In the genomic region with DNA sequence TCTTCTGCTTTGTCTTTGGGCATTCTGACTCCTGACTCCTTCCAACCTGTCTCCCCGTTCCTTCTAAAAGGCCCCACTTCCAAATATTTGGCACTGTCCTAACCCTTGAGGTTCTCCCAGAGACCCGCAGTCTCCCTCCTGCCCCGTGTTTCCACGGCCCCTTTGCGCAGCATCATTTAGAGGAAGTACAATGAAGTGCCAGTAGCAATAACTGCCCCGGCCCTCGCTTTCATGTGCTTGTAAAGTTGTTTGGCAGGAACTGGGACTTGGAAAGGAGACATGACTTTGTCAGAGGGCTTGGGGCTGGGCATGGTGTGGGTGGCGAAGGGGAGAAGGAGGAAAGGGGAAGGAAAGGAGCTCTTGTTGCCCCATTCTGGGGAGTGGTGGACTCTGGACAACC, we compare ENCODE assay signal across 9 cellular contexts. TPM values are rescaled to one million over a fixed set of nuclear protein-coding genes. Genes with fewer than 3 reads are reported as not detected.
A peak's percentile ranks its signal among the peaks of the same experiment; 100 is the strongest.
DNase-seq lines count a peak whose midpoint lies in the region; ATAC-seq, FAIRE-seq and TF ChIP-seq lines count a peak whose summit lies in the region.
"Had no signal": no experiment of that assay in that cellular context is flagged by ENCODE, and none has a peak within 500 bp of the region (broad histone marks: within the 10 kb centered on the region; RNA-seq: fewer than 3 reads in every experiment).

No MANE protein-coding gene starts in this region.

- intact Hi-C loops in prostate gland (cut with DNase I): no loop called here

- no peak overlapping the region for H3K4me3 Mint-ChIP-seq in progenitor cell of endocrine pancreas (ENCODE audit: low read depth)

- H3K27me3 ChIP-seq in prostate gland (replicated peaks; ENCODE audit: insufficient read depth): no peaks in the 10 kb centered on the region

- TF ChIP-seq CTCF in epithelial cell of esophagus (IDR thresholded peaks at IDR 0.05; ENCODE audit: insufficient read depth, low read depth, low read length, missing control alignments) (no peak), prostate gland (IDR thresholded peaks at IDR 0.05) (no peak), progenitor cell of endocrine pancreas (IDR thresholded peaks at IDR 0.05; ENCODE audit: unreplicated experiment) (no peak)

- no peak for ATAC-seq in HG02763 (IDR thresholded peaks at IDR 0.05; ENCODE audit: unreplicated experiment)

- no peaks in the 10 kb centered on the region for H3K9me3 ChIP-seq in prostate gland

- DNase-seq in Daoy (ENCODE audit: low read depth) (peak; percentile 50), SKM-1 treated with dmso at 0.1 percent for 144 hours (lab: John Stamatoyannopoulos, UW; ENCODE audit: unreplicated experiment) (peak; percentile 35), epithelial cell of esophagus (ENCODE audit: low read depth) (no peak), prostate gland (ENCODE audit: low spot score) (peak; percentile 85), iPS-NIHi11 (ENCODE audit: low spot score) (no peak), H54 (ENCODE audit: insufficient read length, low spot score) (no peak), progenitor cell of endocrine pancreas (ENCODE audit: low spot score, unreplicated experiment) (no peak)

- no peaks in the 10 kb centered on the region for H3K36me3 ChIP-seq in prostate gland
- H3K36me3 ChIP-seq: cardiac muscle cell had no signal

- H3K4me1 ChIP-seq in prostate gland (replicated peaks): no peaks in the 10 kb centered on the region

- no peaks in the 10 kb centered on the region for H3K36me3 Mint-ChIP-seq in progenitor cell of endocrine pancreas (ENCODE audit: insufficient read depth)

- peak overlapping the region; percentile 37 to 80 for H3K27ac ChIP-seq in prostate gland
- H3K27ac ChIP-seq: cardiac muscle cell had no signal

- 16% methylated on average over 8 of the region's 8 CpGs for WGBS in prostate gland

- peaks cover 14% of the 10 kb centered on the region for H3K4me1 Mint-ChIP-seq in progenitor cell of endocrine pancreas (ENCODE audit: low read depth)

- TF ChIP-seq POLR2A in prostate gland (IDR thresholded peaks at IDR 0.05) (peak; percentile 24), H54 (IDR thresholded peaks at IDR 0.05; ENCODE audit: low read depth, low read length) (no peak)

- H3K9me3 Mint-ChIP-seq in progenitor cell of endocrine pancreas (ENCODE audit: low read depth): no peaks in the 10 kb centered on the region

- FAIRE-seq in H54 (lab: Jason Lieb, UNC): no peak

- H3K27me3 Mint-ChIP-seq in progenitor cell of endocrine pancreas: peaks cover 72% of the 10 kb centered on the region

- no peak overlapping the region for H3K27ac Mint-ChIP-seq in progenitor cell of endocrine pancreas

- H3K4me3 ChIP-seq in epithelial cell of esophagus (ENCODE audit: low read length) (peak overlapping the region; percentile 70), prostate gland (peak overlapping the region in 1 of 2 donors; percentile 65)
- H3K4me3 ChIP-seq: cardiac muscle cell had no signal

RNA-seq across cellular contexts. Expression of gene CD44, which starts 2.6 kb away (rescaled TPM):
- 149 and 200 TPM in 2 replicates for total RNA-seq in Daoy (2014; rRNA removed; shearing (Covaris generic))
- total RNA-seq in prostate gland: 100 to 1,000 TPM; 166 to 203 TPM
- 1.9 and 3.8 TPM in 2 replicates for total RNA-seq in progenitor cell of endocrine pancreas

Comparison
In these comparisons a context has a peak if more than half of its experiments do, and no peak if none do; other contexts are left out.
1. DNase-seq: peak in Daoy (single experiment), SKM-1 treated with dmso at 0.1 percent for 144 hours (single experiment) and prostate gland (single experiment); none in epithelial cell of esophagus (single experiment), iPS-NIHi11 (single experiment), H54 (single experiment) and progenitor cell of endocrine pancreas (single experiment).
2. RNA of gene CD44, which starts 2.6 kb away (total RNA-seq): 166 to 203 TPM in prostate gland and 149 to 200 TPM in Daoy; 1.9 to 3.8 TPM in progenitor cell of endocrine pancreas; every median in the first group is over 10 times any median in the second.